2 cellular contexts compared by ENCODE assay signal in the genomic region with DNA sequence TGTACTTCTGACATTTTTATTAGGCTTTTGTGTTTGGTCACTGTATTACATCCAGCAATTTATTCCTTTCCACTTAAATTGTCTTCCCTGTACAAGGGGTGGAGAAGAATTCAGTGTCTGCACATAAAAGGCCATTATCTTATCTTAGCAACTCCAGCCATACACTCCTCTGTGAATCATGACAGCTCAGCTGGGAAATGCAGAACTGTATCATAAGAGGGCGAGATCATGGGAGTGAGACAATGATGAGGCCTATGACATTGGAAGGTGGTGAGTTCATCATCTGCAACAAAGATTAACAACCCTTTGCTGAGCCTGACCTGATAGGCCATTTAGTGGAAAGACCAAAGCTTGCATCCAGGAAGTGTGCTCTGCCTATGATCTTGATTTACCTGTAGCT.
A peak's percentile ranks its signal among the peaks of the same experiment; 100 is the strongest.
TF ChIP-seq lines count a peak whose summit lies in the region.

No MANE protein-coding gene starts in this region.

TF ChIP-seq in neural cell, 6 proteins besides CTCF, POLR2A, EP300 and RAD21:
- TF ChIP-seq, protein P1, sequence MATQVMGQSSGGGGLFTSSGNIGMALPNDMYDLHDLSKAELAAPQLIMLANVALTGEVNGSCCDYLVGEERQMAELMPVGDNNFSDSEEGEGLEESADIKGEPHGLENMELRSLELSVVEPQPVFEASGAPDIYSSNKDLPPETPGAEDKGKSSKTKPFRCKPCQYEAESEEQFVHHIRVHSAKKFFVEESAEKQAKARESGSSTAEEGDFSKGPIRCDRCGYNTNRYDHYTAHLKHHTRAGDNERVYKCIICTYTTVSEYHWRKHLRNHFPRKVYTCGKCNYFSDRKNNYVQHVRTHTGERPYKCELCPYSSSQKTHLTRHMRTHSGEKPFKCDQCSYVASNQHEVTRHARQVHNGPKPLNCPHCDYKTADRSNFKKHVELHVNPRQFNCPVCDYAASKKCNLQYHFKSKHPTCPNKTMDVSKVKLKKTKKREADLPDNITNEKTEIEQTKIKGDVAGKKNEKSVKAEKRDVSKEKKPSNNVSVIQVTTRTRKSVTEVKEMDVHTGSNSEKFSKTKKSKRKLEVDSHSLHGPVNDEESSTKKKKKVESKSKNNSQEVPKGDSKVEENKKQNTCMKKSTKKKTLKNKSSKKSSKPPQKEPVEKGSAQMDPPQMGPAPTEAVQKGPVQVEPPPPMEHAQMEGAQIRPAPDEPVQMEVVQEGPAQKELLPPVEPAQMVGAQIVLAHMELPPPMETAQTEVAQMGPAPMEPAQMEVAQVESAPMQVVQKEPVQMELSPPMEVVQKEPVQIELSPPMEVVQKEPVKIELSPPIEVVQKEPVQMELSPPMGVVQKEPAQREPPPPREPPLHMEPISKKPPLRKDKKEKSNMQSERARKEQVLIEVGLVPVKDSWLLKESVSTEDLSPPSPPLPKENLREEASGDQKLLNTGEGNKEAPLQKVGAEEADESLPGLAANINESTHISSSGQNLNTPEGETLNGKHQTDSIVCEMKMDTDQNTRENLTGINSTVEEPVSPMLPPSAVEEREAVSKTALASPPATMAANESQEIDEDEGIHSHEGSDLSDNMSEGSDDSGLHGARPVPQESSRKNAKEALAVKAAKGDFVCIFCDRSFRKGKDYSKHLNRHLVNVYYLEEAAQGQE (IDR thresholded peaks at IDR 0.05; ENCODE audit: borderline replicate concordance) = peak; percentile 55
- no peak for TF ChIP-seq SMC3 (conservative IDR thresholded peaks at IDR 0.05; ENCODE audit: poor library complexity)
- no peak for TF ChIP-seq TAF1 (IDR thresholded peaks at IDR 0.05; ENCODE audit: low read depth)
- peak; percentile 80 for TF ChIP-seq POLR2AphosphoS5 (IDR thresholded peaks at IDR 0.05)
- no peak for TF ChIP-seq MXI1 (conservative IDR thresholded peaks at IDR 0.05; ENCODE audit: poor library complexity, severe bottlenecking)
- no peak for TF ChIP-seq EZH2 (IDR thresholded peaks at IDR 0.05; ENCODE audit: borderline replicate concordance, insufficient read depth, low read length, poor library complexity, severe bottlenecking)

TF ChIP-seq in HepG2, 621 proteins besides CTCF, POLR2A, EP300 and RAD21:
- TF ChIP-seq PAF1 (CRISPR knock-in tag; IDR thresholded peaks at IDR 0.05) = no peak
- TF ChIP-seq ISX (CRISPR knock-in tag; conservative IDR thresholded peaks at IDR 0.05) = no peak
- TF ChIP-seq ZNF772 (CRISPR knock-in tag; IDR thresholded peaks at IDR 0.05) = no peak
- TF ChIP-seq, protein P2, sequence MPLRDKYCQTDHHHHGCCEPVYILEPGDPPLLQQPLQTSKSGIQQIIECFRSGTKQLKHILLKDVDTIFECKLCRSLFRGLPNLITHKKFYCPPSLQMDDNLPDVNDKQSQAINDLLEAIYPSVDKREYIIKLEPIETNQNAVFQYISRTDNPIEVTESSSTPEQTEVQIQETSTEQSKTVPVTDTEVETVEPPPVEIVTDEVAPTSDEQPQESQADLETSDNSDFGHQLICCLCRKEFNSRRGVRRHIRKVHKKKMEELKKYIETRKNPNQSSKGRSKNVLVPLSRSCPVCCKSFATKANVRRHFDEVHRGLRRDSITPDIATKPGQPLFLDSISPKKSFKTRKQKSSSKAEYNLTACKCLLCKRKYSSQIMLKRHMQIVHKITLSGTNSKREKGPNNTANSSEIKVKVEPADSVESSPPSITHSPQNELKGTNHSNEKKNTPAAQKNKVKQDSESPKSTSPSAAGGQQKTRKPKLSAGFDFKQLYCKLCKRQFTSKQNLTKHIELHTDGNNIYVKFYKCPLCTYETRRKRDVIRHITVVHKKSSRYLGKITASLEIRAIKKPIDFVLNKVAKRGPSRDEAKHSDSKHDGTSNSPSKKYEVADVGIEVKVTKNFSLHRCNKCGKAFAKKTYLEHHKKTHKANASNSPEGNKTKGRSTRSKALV (CRISPR knock-in tag; IDR thresholded peaks at IDR 0.05) = no peak
- TF ChIP-seq GATAD1 (CRISPR knock-in tag; IDR thresholded peaks at IDR 0.05) = no peak
- no peak for TF ChIP-seq ZNF550 (CRISPR knock-in tag; IDR thresholded peaks at IDR 0.05; ENCODE audit: borderline replicate concordance)
- TF ChIP-seq BRCA1 (CRISPR knock-in tag; IDR thresholded peaks at IDR 0.05) = no peak
